Comparison of ENCODE assay signal across 1 cellular context in the genomic region with DNA sequence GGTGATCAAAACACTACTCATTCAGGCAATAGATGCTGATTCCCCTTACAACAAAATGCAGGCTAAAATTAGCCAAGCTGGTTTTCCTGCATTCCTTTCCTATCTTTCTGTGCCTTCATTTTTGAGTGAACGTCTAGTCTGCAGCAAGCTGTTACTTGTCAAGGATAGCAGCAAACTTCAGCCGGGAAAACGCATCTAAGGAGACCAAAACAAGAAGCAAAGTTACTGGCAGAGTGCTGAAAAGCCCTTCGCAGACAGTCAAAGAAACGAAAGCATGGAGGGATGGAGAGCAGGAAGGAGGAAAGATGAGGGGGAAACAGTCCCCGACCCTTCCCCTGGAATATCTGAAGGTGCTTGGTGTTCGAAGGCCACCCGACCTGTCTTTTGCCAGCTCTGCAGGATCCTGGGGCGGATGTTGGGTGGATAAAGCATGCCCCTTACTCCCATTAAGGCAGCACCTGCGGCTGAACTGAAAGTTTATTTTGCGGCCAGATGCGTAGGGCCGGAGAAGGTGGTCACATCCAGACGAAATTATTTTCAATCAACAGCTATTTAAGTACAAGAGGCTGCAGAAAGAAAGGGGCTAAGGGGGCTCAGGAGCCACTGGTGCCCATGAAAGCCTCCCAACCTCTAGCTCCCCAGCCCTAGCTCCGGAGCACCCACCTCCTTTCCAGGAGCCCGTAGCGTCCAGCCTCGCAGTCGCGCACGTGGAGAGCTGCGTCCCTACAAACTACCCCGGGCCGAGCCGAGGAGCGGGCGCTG.
TF ChIP-seq lines count a peak whose summit lies in the region.

No MANE protein-coding gene starts in this region.

TF ChIP-seq in HepG2, 621 proteins besides CTCF, POLR2A, EP300 and RAD21 (continued from another document and continues in another):
- TF ChIP-seq ZNF646 (CRISPR knock-in tag; IDR thresholded peaks at IDR 0.05), result no peak
- peak; percentile 55; the same call in 1 of the 2 replicates for TF ChIP-seq ZNF350 (CRISPR knock-in tag; IDR thresholded peaks at IDR 0.05; ENCODE audit: borderline replicate concordance, low read depth)
- no peak for TF ChIP-seq SPEN (CRISPR knock-in tag; IDR thresholded peaks at IDR 0.05; ENCODE audit: low read depth)
- no peak for TF ChIP-seq ZNF543 (CRISPR knock-in tag; IDR thresholded peaks at IDR 0.05)
- TF ChIP-seq GTF2F1 (IDR thresholded peaks at IDR 0.05; ENCODE audit: low read length), result no peak
- no peak for TF ChIP-seq ZSCAN20 (CRISPR knock-in tag; IDR thresholded peaks at IDR 0.05; ENCODE audit: borderline replicate concordance)
- TF ChIP-seq, protein P1, sequence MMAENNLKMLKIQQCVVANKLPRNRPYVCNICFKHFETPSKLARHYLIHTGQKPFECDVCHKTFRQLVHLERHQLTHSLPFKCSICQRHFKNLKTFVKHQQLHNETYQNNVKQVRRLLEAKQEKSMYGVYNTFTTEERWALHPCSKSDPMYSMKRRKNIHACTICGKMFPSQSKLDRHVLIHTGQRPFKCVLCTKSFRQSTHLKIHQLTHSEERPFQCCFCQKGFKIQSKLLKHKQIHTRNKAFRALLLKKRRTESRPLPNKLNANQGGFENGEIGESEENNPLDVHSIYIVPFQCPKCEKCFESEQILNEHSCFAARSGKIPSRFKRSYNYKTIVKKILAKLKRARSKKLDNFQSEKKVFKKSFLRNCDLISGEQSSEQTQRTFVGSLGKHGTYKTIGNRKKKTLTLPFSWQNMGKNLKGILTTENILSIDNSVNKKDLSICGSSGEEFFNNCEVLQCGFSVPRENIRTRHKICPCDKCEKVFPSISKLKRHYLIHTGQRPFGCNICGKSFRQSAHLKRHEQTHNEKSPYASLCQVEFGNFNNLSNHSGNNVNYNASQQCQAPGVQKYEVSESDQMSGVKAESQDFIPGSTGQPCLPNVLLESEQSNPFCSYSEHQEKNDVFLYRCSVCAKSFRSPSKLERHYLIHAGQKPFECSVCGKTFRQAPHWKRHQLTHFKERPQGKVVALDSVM (CRISPR knock-in tag; IDR thresholded peaks at IDR 0.05), result no peak
- TF ChIP-seq ZNF572 (CRISPR knock-in tag; IDR thresholded peaks at IDR 0.05), result no peak; the same call in 1 of the 2 replicates
- no peak for TF ChIP-seq SIX1 (CRISPR knock-in tag; IDR thresholded peaks at IDR 0.05; ENCODE audit: borderline replicate concordance)
- TF ChIP-seq, protein P2, sequence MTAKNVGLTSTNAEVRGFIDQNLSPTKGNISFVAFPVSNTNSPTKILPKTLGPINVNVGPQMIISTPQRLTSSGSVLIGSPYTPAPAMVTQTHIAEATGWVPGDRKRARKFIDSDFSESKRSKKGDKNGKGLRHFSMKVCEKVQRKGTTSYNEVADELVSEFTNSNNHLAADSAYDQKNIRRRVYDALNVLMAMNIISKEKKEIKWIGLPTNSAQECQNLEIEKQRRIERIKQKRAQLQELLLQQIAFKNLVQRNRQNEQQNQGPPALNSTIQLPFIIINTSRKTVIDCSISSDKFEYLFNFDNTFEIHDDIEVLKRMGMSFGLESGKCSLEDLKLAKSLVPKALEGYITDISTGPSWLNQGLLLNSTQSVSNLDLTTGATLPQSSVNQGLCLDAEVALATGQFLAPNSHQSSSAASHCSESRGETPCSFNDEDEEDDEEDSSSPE (CRISPR knock-in tag; IDR thresholded peaks at IDR 0.05), result no peak; the same call in 1 of the 2 replicates
- TF ChIP-seq EHMT2 (IDR thresholded peaks at IDR 0.05; ENCODE audit: borderline replicate concordance, low read depth, low read length), result no peak
- TF ChIP-seq RNF2 (conservative IDR thresholded peaks at IDR 0.05; ENCODE audit: low read depth), result no peak
- TF ChIP-seq KAT8 (CRISPR knock-in tag; IDR thresholded peaks at IDR 0.05), result no peak
- TF ChIP-seq SRSF1 (optimal IDR thresholded peaks at IDR 0.05; ENCODE audit: low read depth, low read length), result no peak
- no peak for TF ChIP-seq PRMT3 (CRISPR knock-in tag; IDR thresholded peaks at IDR 0.05; ENCODE audit: borderline replicate concordance, low read depth)
- TF ChIP-seq NFIC (IDR thresholded peaks at IDR 0.05; ENCODE audit: low read length), result no peak
- peak; percentile 70; the same call in 1 of the 2 replicates for TF ChIP-seq NFIB (CRISPR knock-in tag; IDR thresholded peaks at IDR 0.05; ENCODE audit: borderline replicate concordance)
- TF ChIP-seq ZSCAN22 (CRISPR knock-in tag; IDR thresholded peaks at IDR 0.05), result no peak
- TF ChIP-seq MXD4 (CRISPR knock-in tag; IDR thresholded peaks at IDR 0.05), result no peak
- no peak; the same call in 1 of the 2 replicates for TF ChIP-seq RELA (CRISPR knock-in tag; IDR thresholded peaks at IDR 0.05)
- peak; percentile 93 for TF ChIP-seq KLF6 (CRISPR knock-in tag; IDR thresholded peaks at IDR 0.05)
- no peak for TF ChIP-seq ATM (IDR thresholded peaks at IDR 0.05; ENCODE audit: borderline replicate concordance)
- no peak for TF ChIP-seq KAT7 (CRISPR knock-in tag; IDR thresholded peaks at IDR 0.05; ENCODE audit: borderline replicate concordance)
- TF ChIP-seq PHF5A (CRISPR knock-in tag; IDR thresholded peaks at IDR 0.05; ENCODE audit: low read depth, unreplicated experiment), result no peak
- no peak for TF ChIP-seq SMAD1 (CRISPR knock-in tag; IDR thresholded peaks at IDR 0.05; ENCODE audit: borderline replicate concordance, low read depth)
- TF ChIP-seq ZNF441 (CRISPR knock-in tag; IDR thresholded peaks at IDR 0.05; ENCODE audit: borderline replicate concordance), result no peak
- no peak for TF ChIP-seq THYN1 (CRISPR knock-in tag; IDR thresholded peaks at IDR 0.05; ENCODE audit: borderline replicate concordance, low read depth)
- TF ChIP-seq, protein P3, sequence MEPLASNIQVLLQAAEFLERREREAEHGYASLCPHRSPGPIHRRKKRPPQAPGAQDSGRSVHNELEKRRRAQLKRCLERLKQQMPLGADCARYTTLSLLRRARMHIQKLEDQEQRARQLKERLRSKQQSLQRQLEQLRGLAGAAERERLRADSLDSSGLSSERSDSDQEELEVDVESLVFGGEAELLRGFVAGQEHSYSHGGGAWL (CRISPR knock-in tag; IDR thresholded peaks at IDR 0.05), result 0 out of 2 replicates have a peak, but pooled peaks have one; percentile 88
- no peak for TF ChIP-seq ZNF276 (CRISPR knock-in tag; IDR thresholded peaks at IDR 0.05; ENCODE audit: low read depth)
- TF ChIP-seq KLF11 (CRISPR knock-in tag; IDR thresholded peaks at IDR 0.05), result no peak
- TF ChIP-seq ZNF382 (CRISPR knock-in tag; IDR thresholded peaks at IDR 0.05; ENCODE audit: borderline replicate concordance), result no peak
- TF ChIP-seq, protein P4, sequence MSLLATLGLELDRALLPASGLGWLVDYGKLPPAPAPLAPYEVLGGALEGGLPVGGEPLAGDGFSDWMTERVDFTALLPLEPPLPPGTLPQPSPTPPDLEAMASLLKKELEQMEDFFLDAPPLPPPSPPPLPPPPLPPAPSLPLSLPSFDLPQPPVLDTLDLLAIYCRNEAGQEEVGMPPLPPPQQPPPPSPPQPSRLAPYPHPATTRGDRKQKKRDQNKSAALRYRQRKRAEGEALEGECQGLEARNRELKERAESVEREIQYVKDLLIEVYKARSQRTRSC (CRISPR knock-in tag; IDR thresholded peaks at IDR 0.05; ENCODE audit: low read depth), result no peak; the same call in 1 of the 2 replicates
- TF ChIP-seq ETV5 (CRISPR knock-in tag; IDR thresholded peaks at IDR 0.05; ENCODE audit: borderline replicate concordance), result no peak
- no peak for TF ChIP-seq ZNF253 (CRISPR knock-in tag; IDR thresholded peaks at IDR 0.05; ENCODE audit: borderline replicate concordance)
- no peak for TF ChIP-seq TCF12 (IDR thresholded peaks at IDR 0.05)
- TF ChIP-seq TCF12 (CRISPR knock-in tag; IDR thresholded peaks at IDR 0.05), result no peak
- peak; percentile 31; the same call in 1 of the 2 replicates for TF ChIP-seq HBP1 (CRISPR knock-in tag; IDR thresholded peaks at IDR 0.05; ENCODE audit: low read depth)
- no peak for TF ChIP-seq RBAK (CRISPR knock-in tag; IDR thresholded peaks at IDR 0.05)
- 0 out of 2 replicates have a peak, but pooled peaks have one; percentile 93 for TF ChIP-seq ZMAT3 (CRISPR knock-in tag; conservative IDR thresholded peaks at IDR 0.05)
- TF ChIP-seq, protein P5, sequence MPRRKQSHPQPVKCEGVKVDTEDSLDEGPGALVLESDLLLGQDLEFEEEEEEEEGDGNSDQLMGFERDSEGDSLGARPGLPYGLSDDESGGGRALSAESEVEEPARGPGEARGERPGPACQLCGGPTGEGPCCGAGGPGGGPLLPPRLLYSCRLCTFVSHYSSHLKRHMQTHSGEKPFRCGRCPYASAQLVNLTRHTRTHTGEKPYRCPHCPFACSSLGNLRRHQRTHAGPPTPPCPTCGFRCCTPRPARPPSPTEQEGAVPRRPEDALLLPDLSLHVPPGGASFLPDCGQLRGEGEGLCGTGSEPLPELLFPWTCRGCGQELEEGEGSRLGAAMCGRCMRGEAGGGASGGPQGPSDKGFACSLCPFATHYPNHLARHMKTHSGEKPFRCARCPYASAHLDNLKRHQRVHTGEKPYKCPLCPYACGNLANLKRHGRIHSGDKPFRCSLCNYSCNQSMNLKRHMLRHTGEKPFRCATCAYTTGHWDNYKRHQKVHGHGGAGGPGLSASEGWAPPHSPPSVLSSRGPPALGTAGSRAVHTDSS (CRISPR knock-in tag; conservative IDR thresholded peaks at IDR 0.05), result no peak
- 0 out of 2 replicates have a peak, but pooled peaks have one; percentile 59 for TF ChIP-seq MLX (CRISPR knock-in tag; IDR thresholded peaks at IDR 0.05)
- peak; percentile 63 for TF ChIP-seq ARNTL (CRISPR knock-in tag; IDR thresholded peaks at IDR 0.05)
- no peak for TF ChIP-seq ZNF841 (CRISPR knock-in tag; IDR thresholded peaks at IDR 0.05; ENCODE audit: borderline replicate concordance)
- no peak for TF ChIP-seq RBM22 (optimal IDR thresholded peaks at IDR 0.05; ENCODE audit: low read length)
